ENCODE assay signal across 8 cellular contexts in genomic region chr9:35606138-35606504, GRCh38. TPM values are rescaled to one million over a fixed set of nuclear protein-coding genes. Genes with fewer than 3 reads are reported as not detected.
DNase-seq lines count a peak whose midpoint lies in the region; ATAC-seq, FAIRE-seq and TF ChIP-seq lines count a peak whose summit lies in the region.

No MANE protein-coding gene starts in this region.

- peaks cover 22% of the 10 kb centered on the region for H3K36me3 Mint-ChIP-seq in stimulated activated naive CD8-positive, alpha-beta T cell treated with anti-CD3 and anti-CD28 coated beads, Interleukin-15, Interleukin-2, amounts not matched to agents 100 ng/mL and 50 ng/mL, for 24 hours (ENCODE audit: low read depth)
- peaks cover 16% of the 10 kb centered on the region for H3K36me3 Mint-ChIP-seq in astrocyte (ENCODE audit: low read depth, unreplicated experiment)

- peaks cover 25% of the 10 kb centered on the region for H3K4me1 ChIP-seq in astrocyte (ENCODE audit: insufficient read depth, low read length)
- peaks cover 29% of the 10 kb centered on the region for H3K4me1 ChIP-seq in lower lobe of right lung
- peaks cover 24% of the 10 kb centered on the region for H3K4me1 ChIP-seq in vagina

- TF ChIP-seq CTCF in astrocyte (IDR thresholded peaks at IDR 0.05; ENCODE audit: insufficient read depth, low read depth, low read length) (no peak), lower lobe of right lung (IDR thresholded peaks at IDR 0.05) (no peak), vagina (IDR thresholded peaks at IDR 0.05) (no peak)

- H3K9ac ChIP-seq in astrocyte (ENCODE audit: low read length): peak overlapping the region; percentile 81

- H3K4me3 ChIP-seq in astrocyte (ENCODE audit: insufficient read depth, low read depth, low read length) (peak overlapping the region; percentile 67), lower lobe of right lung (peak overlapping the region; percentile 83), vagina (peak overlapping the region; percentile 64 to 88)

- H3K9me3 Mint-ChIP-seq in stimulated activated naive CD8-positive, alpha-beta T cell treated with anti-CD3 and anti-CD28 coated beads, Interleukin-15, Interleukin-2, amounts not matched to agents 100 ng/mL and 50 ng/mL, for 24 hours: no peaks in the 10 kb centered on the region
- no peaks in the 10 kb centered on the region for H3K9me3 Mint-ChIP-seq in astrocyte (ENCODE audit: unreplicated experiment)

- no peaks in the 10 kb centered on the region for H3K9me3 ChIP-seq in astrocyte (ENCODE audit: insufficient read depth, low read depth, low read length)
- H3K9me3 ChIP-seq in lower lobe of right lung: no peaks in the 10 kb centered on the region
- no peaks in the 10 kb centered on the region for H3K9me3 ChIP-seq in vagina

- no peak overlapping the region for H3K27ac ChIP-seq in astrocyte (ENCODE audit: low read depth, low read length)
- H3K27ac ChIP-seq in lower lobe of right lung: peak overlapping the region; percentile 75
- peak overlapping the region; percentile 95 for H3K27ac ChIP-seq in vagina

- no peaks in the 10 kb centered on the region for H3K36me3 ChIP-seq in astrocyte (ENCODE audit: insufficient read depth, low read length)
- H3K36me3 ChIP-seq in lower lobe of right lung: peaks cover 32% of the 10 kb centered on the region
- H3K36me3 ChIP-seq in vagina: peaks cover 0 to 27% of the 10 kb centered on the region in 2 donors

- no peak for FAIRE-seq in astrocyte (lab: Jason Lieb, UNC)

- TF ChIP-seq POLR2A in vagina (IDR thresholded peaks at IDR 0.05): no peak

- H3K27me3 ChIP-seq in astrocyte (ENCODE audit: insufficient read depth, low read length): no peaks in the 10 kb centered on the region
- no peaks in the 10 kb centered on the region for H3K27me3 ChIP-seq in lower lobe of right lung (ENCODE audit: low read depth)
- H3K27me3 ChIP-seq in vagina: no peaks in the 10 kb centered on the region

- DNase-seq in stimulated activated naive CD8-positive, alpha-beta T cell treated with anti-CD3 and anti-CD28 coated beads, Interleukin-15, Interleukin-2, amounts not matched to agents 100 U/mL and 50 U/mL, for 24 hours: no peak
- DNase-seq in astrocyte (ENCODE audit: low read depth) (no peak), lower lobe of right lung (no peak), vagina (ENCODE audit: extremely low spot score in 2 of 2) (no peak), NCI-H2029 treated with DMSO at 0.1 percent for 48 hours (lab: John Stamatoyannopoulos, UW) (no peak), NCI-H2196 (lab: John Stamatoyannopoulos, UW; ENCODE audit: unreplicated experiment) (no peak)

- H3K4me3 Mint-ChIP-seq in stimulated activated naive CD8-positive, alpha-beta T cell treated with anti-CD3 and anti-CD28 coated beads, Interleukin-15, Interleukin-2, amounts not matched to agents 100 ng/mL and 50 ng/mL, for 24 hours: peak overlapping the region; percentile 84
- H3K4me3 Mint-ChIP-seq in astrocyte (ENCODE audit: unreplicated experiment): peak overlapping the region; percentile 86

- H3K4me1 Mint-ChIP-seq in stimulated activated naive CD8-positive, alpha-beta T cell treated with anti-CD3 and anti-CD28 coated beads, Interleukin-15, Interleukin-2, amounts not matched to agents 100 ng/mL and 50 ng/mL, for 24 hours (ENCODE audit: low read depth): peaks cover 35% of the 10 kb centered on the region
- H3K4me1 Mint-ChIP-seq in astrocyte (ENCODE audit: low read depth, unreplicated experiment): peaks cover 13% of the 10 kb centered on the region

- peaks cover 16% of the 10 kb centered on the region for H3K79me2 ChIP-seq in astrocyte (ENCODE audit: insufficient read depth, low read length)

- H3K27me3 Mint-ChIP-seq in stimulated activated naive CD8-positive, alpha-beta T cell treated with anti-CD3 and anti-CD28 coated beads, Interleukin-15, Interleukin-2, amounts not matched to agents 100 ng/mL and 50 ng/mL, for 24 hours: no peaks in the 10 kb centered on the region
- H3K27me3 Mint-ChIP-seq in astrocyte (ENCODE audit: low read depth, unreplicated experiment): no peaks in the 10 kb centered on the region

- H2AFZ ChIP-seq in astrocyte (ENCODE audit: low read depth, low read length): peak overlapping the region; percentile 76

- ATAC-seq in stimulated activated naive CD8-positive, alpha-beta T cell treated with anti-CD3 and anti-CD28 coated beads, Interleukin-15, Interleukin-2, amounts not matched to agents 100 U/mL and 50 U/mL, for 24 hours: no peak
- no peak for ATAC-seq in lower lobe of right lung
- no peak for ATAC-seq in GM19395 (IDR thresholded peaks at IDR 0.05; ENCODE audit: unreplicated experiment)

- H4K20me1 ChIP-seq in astrocyte (ENCODE audit: insufficient read depth, low read length): peaks cover 17% of the 10 kb centered on the region

- intact Hi-C loops in lower lobe of right lung (cut with DNase I) (no loop called here), vagina (cut with DNase I) (loop anchor here (5.0 kb wide), 1 partner anchor 126 kb away; the partner anchor contains the start of genes CREB3 and TLN1)

- H3K27ac Mint-ChIP-seq in stimulated activated naive CD8-positive, alpha-beta T cell treated with anti-CD3 and anti-CD28 coated beads, Interleukin-15, Interleukin-2, amounts not matched to agents 100 ng/mL and 50 ng/mL, for 24 hours: peak overlapping the region; percentile 45
- H3K27ac Mint-ChIP-seq in astrocyte (ENCODE audit: unreplicated experiment): peak overlapping the region; percentile 41

- H3K4me2 ChIP-seq in astrocyte (ENCODE audit: low read length): peak overlapping the region; percentile 93

RNA-seq across cellular contexts. Expression of gene TESK1, which starts 1.1 kb away (rescaled TPM):
- total RNA-seq in astrocyte (30.9 and 33.7 TPM in 2 replicates), lower lobe of right lung (44.0 TPM), vagina (29.7 TPM)

RNA-seq across cellular contexts. Expression of gene CD72, which starts 12.1 kb away (rescaled TPM):
- 1.8 and 2.4 TPM in 2 replicates for total RNA-seq in astrocyte
- total RNA-seq in lower lobe of right lung: 4.5 TPM
- 5.6 TPM for total RNA-seq in vagina

RNA-seq across cellular contexts. Expression of gene SIT1, which starts 44.6 kb away (rescaled TPM):
- total RNA-seq in astrocyte (not detected in 2 replicates), lower lobe of right lung (1.5 TPM), vagina (2.5 TPM)

RNA-seq across cellular contexts. Expression of gene RMRP, which starts 51.7 kb away (rescaled TPM):
- total RNA-seq in astrocyte (13,402 and 14,410 TPM in 2 replicates), lower lobe of right lung (24,340 TPM), vagina (8,462 TPM)

RNA-seq across cellular contexts. Expression of gene CCDC107, which starts 52.0 kb away (rescaled TPM):
- total RNA-seq in astrocyte: 15.5 and 18.8 TPM in 2 replicates
- 28.9 TPM for total RNA-seq in lower lobe of right lung
- 17.2 TPM for total RNA-seq in vagina
